Comparison of ENCODE assay signal across 1 cellular context in genomic region chr12:26918321-26919215, GRCh38.
TF ChIP-seq lines count a peak whose summit lies in the region.

No MANE protein-coding gene starts in this region.

TF ChIP-seq in GM23338, 12 proteins besides CTCF, POLR2A, EP300 and RAD21 (continued from another document):
- no peak for TF ChIP-seq ZNF462 (CRISPR knock-in tag; IDR thresholded peaks at IDR 0.05)
- no peak for TF ChIP-seq STAT1 (IDR thresholded peaks at IDR 0.05; ENCODE audit: unreplicated experiment)
- no peak for TF ChIP-seq CREB1 (CRISPR knock-in tag; IDR thresholded peaks at IDR 0.05; ENCODE audit: low read depth)
- TF ChIP-seq, protein P1, sequence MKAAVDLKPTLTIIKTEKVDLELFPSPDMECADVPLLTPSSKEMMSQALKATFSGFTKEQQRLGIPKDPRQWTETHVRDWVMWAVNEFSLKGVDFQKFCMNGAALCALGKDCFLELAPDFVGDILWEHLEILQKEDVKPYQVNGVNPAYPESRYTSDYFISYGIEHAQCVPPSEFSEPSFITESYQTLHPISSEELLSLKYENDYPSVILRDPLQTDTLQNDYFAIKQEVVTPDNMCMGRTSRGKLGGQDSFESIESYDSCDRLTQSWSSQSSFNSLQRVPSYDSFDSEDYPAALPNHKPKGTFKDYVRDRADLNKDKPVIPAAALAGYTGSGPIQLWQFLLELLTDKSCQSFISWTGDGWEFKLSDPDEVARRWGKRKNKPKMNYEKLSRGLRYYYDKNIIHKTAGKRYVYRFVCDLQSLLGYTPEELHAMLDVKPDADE (IDR thresholded peaks at IDR 0.05): no peak
- TF ChIP-seq EZH2phosphoT487 (IDR thresholded peaks at IDR 0.05; ENCODE audit: unreplicated experiment): no peak
- TF ChIP-seq POLR2AphosphoS5 (IDR thresholded peaks at IDR 0.05; ENCODE audit: low read depth): no peak
- TF ChIP-seq NANOG (IDR thresholded peaks at IDR 0.05; ENCODE audit: borderline replicate concordance): no peak
